In genomic region chr10:132630666-132631347, GRCh38 we compare ENCODE assay signal across 15 cellular contexts.
A peak's percentile ranks its signal among the peaks of the same experiment; 100 is the strongest.
DNase-seq lines count a peak whose midpoint lies in the region; ATAC-seq and TF ChIP-seq lines count a peak whose summit lies in the region.
"Had no signal": no experiment of that assay in that cellular context is flagged by ENCODE, and none has a peak within 500 bp of the region (broad histone marks: within the 10 kb centered on the region; RNA-seq: fewer than 3 reads in every experiment).

No MANE protein-coding gene starts in this region.

- peak; percentile 53 to 84 (median 65) for DNase-seq in adrenal gland
- DNase-seq in Right ventricle myocardium superior: peak; percentile 88
- peak; percentile 86 for DNase-seq in myocyte (ENCODE audit: low read depth)
- DNase-seq in thyroid gland: no peak
- DNase-seq in foreskin melanocyte: no peak
- no peak for DNase-seq in DMS153 treated with DMSO at 0.1 percent for 48 hours (lab: John Stamatoyannopoulos, UW; ENCODE audit: unreplicated experiment)
- DNase-seq: activated CD4-positive, CD25-positive, alpha-beta regulatory T cell treated with anti-CD3 and anti-CD28 coated beads, Interleukin-2, amount 50 U/mL, for 72 hours; Caco-2; GOT3; mesendoderm; NCI-H1105; NCI-H510A treated with DMSO at 0.1 percent for 48 hours had no signal

- TF ChIP-seq CTCF in adrenal gland (IDR thresholded peaks at IDR 0.05) (no peak), thyroid gland (IDR thresholded peaks at IDR 0.05) (no peak)

- intact Hi-C loops in adrenal gland (cut with DNase I) (no loop called here), Right ventricle myocardium superior (cut with DNase I) (loop anchor here (5.0 to 10.0 kb wide), 3 partner anchors 44 to 236 kb away; partner anchors contain the start of gene PWWP2B), thyroid gland (cut with DNase I) (loop anchor here (10.0 kb wide), 1 partner anchor 406 kb away; no protein-coding TSS in a partner anchor)

- WGBS in adrenal gland, 4 donors: 81 to 88% (median 88%) methylated on average over 11 to 25 of the region's 25 CpGs
- WGBS in thyroid gland, 2 donors: 75 to 89% methylated on average over 14 to 25 of the region's 25 CpGs

- peak overlapping the region in 4 of 5 donors; percentile 77 to 94 (median 86) for H3K27ac ChIP-seq in adrenal gland
- peak overlapping the region; percentile 27 to 59 (median 49) for H3K27ac ChIP-seq in thyroid gland
- H3K27ac ChIP-seq: SJSA1 had no signal

- H3K9me3 ChIP-seq in adrenal gland (replicated peaks in 1 of 3) (no peaks in the 10 kb centered on the region), thyroid gland (no peaks in the 10 kb centered on the region)
- H3K9me3 ChIP-seq: Caco-2, SJSA1 had no signal

- TF ChIP-seq POLR2A in adrenal gland (IDR thresholded peaks at IDR 0.05): peak in 1 of 2 donors; percentile 6
- no peak for TF ChIP-seq POLR2A in thyroid gland (IDR thresholded peaks at IDR 0.05)

- H3K36me3 ChIP-seq in adrenal gland (replicated peaks in 1 of 2) (no peaks in the 10 kb centered on the region), thyroid gland (no peaks in the 10 kb centered on the region)
- H3K36me3 ChIP-seq: SJSA1 had no signal

- H3K4me3 ChIP-seq in adrenal gland: no peak overlapping the region
- no peak overlapping the region for H3K4me3 ChIP-seq in thyroid gland (replicated peaks in 1 of 3)
- H3K4me3 ChIP-seq: SJSA1 had no signal

- ATAC-seq in Right ventricle myocardium superior (ENCODE audit: poor library complexity): peak; percentile 70
- no peak for ATAC-seq in HG03439 (IDR thresholded peaks at IDR 0.05; ENCODE audit: unreplicated experiment)
- no peak for ATAC-seq in GM21381 (IDR thresholded peaks at IDR 0.05; ENCODE audit: unreplicated experiment)

- H3K4me1 ChIP-seq in adrenal gland (replicated peaks in 1 of 2) (peaks cover 19 to 62% of the 10 kb centered on the region in 2 donors), thyroid gland (peaks cover 4 to 33% of the 10 kb centered on the region in 2 donors)
- H3K4me1 ChIP-seq: Caco-2 had no signal

- no peaks in the 10 kb centered on the region for H3K27me3 ChIP-seq in adrenal gland
- no peaks in the 10 kb centered on the region for H3K27me3 ChIP-seq in thyroid gland
- H3K27me3 ChIP-seq: SJSA1 had no signal

Comparison
In these comparisons a context has a peak if more than half of its experiments do, and no peak if none do; other contexts are left out.
1. DNase-seq: peak in adrenal gland (7 of 7), Right ventricle myocardium superior (single experiment) and myocyte (single experiment); none in thyroid gland (0 of 2), foreskin melanocyte (single experiment) and DMS153 treated with DMSO at 0.1 percent for 48 hours (single experiment).
2. intact Hi-C loops: an anchor here in Right ventricle myocardium superior (5.0 to 10.0 kb wide) and thyroid gland (10.0 kb wide); none called in adrenal gland.